Comparison of ENCODE assay signal across 3 cellular contexts in genomic region chr15:85349062-85349461, GRCh38.
A peak's percentile ranks its signal among the peaks of the same experiment; 100 is the strongest.
TF ChIP-seq lines count a peak whose summit lies in the region.
"Not testable (repeated sequence)": the region's sequence is repeated elsewhere in the genome, so short reads cannot be mapped to it uniquely, and the experiment has no call there.

No MANE protein-coding gene starts in this region.

TF ChIP-seq in A549, 52 proteins besides CTCF, POLR2A, EP300 and RAD21:
- TF ChIP-seq CEBPB (IDR thresholded peaks at IDR 0.05): peak in 1 of 2 experiments; percentile 18; a peak in 1 of 4 replicates

TF ChIP-seq in Ishikawa, 13 proteins besides CTCF, POLR2A, EP300 and RAD21:
- peak; percentile 31; the same call in 1 of the 2 replicates for TF ChIP-seq TEAD4 (IDR thresholded peaks at IDR 0.05)
- peak; percentile 67 for TF ChIP-seq CEBPB (IDR thresholded peaks at IDR 0.05)

TF ChIP-seq in HepG2, 621 proteins besides CTCF, POLR2A, EP300 and RAD21 (continues in another document):
- TF ChIP-seq JUND (CRISPR knock-in tag; IDR thresholded peaks at IDR 0.05) (peak; percentile 82), ARNTL (CRISPR knock-in tag; IDR thresholded peaks at IDR 0.05) (0 out of 2 replicates have a peak, but pooled peaks have one; percentile 47), TFAP4 (IDR thresholded peaks at IDR 0.05; ENCODE audit: borderline replicate concordance, low read depth) (peak; percentile 93), ZMYM3 (CRISPR knock-in tag; IDR thresholded peaks at IDR 0.05) (peak; percentile 65; the same call in 1 of the 2 replicates), PHF21A (CRISPR knock-in tag; IDR thresholded peaks at IDR 0.05) (0 out of 2 replicates have a peak, but pooled peaks have one; percentile 26), CEBPB (IDR thresholded peaks at IDR 0.05; ENCODE audit: borderline replicate concordance, low read depth, low read length) (peak; percentile 91), JUN (CRISPR knock-in tag; IDR thresholded peaks at IDR 0.05) (peak; percentile 95), SALL1 (CRISPR knock-in tag; IDR thresholded peaks at IDR 0.05) (peak; percentile 92), SKI (IDR thresholded peaks at IDR 0.05; ENCODE audit: partially characterized antibody) (peak; percentile 50), BCL6 (CRISPR knock-in tag; IDR thresholded peaks at IDR 0.05) (peak; percentile 53; the same call in 1 of the 2 replicates), ZNF691 (CRISPR knock-in tag; IDR thresholded peaks at IDR 0.05; ENCODE audit: borderline replicate concordance, low read depth) (peak; percentile 44; the same call in 1 of the 2 replicates), ZNF3 (CRISPR knock-in tag; IDR thresholded peaks at IDR 0.05) (0 out of 2 replicates have a peak, but pooled peaks have one; percentile 29), ESRRA (CRISPR knock-in tag; IDR thresholded peaks at IDR 0.05; ENCODE audit: low read depth) (peak; percentile 83), GABPB1 (CRISPR knock-in tag; IDR thresholded peaks at IDR 0.05) (peak; percentile 34; the same call in 1 of the 2 replicates), HDAC1 (CRISPR knock-in tag; IDR thresholded peaks at IDR 0.05) (peak; percentile 59; the same call in 1 of the 2 replicates), CHD4 (IDR thresholded peaks at IDR 0.05; ENCODE audit: borderline replicate concordance, low read length) (peak; percentile 44; the same call in 1 of the 2 replicates), HMG20A (CRISPR knock-in tag; IDR thresholded peaks at IDR 0.05; ENCODE audit: borderline replicate concordance) (peak; percentile 69; the same call in 1 of the 2 replicates), TGIF2 (CRISPR knock-in tag; IDR thresholded peaks at IDR 0.05) (peak; percentile 54), FOXP1 (IDR thresholded peaks at IDR 0.05) (peak; percentile 45; the same call in 1 of the 2 replicates), FOXP1 (CRISPR knock-in tag; IDR thresholded peaks at IDR 0.05) (peak; percentile 76; the same call in 1 of the 2 replicates), FOXK1 (CRISPR knock-in tag; IDR thresholded peaks at IDR 0.05; ENCODE audit: borderline replicate concordance, low read depth) (peak; percentile 81; the same call in 1 of the 2 replicates), HBP1 (CRISPR knock-in tag; IDR thresholded peaks at IDR 0.05; ENCODE audit: low read depth) (peak; percentile 60; the same call in 1 of the 2 replicates), ATF7 (CRISPR knock-in tag; IDR thresholded peaks at IDR 0.05) (peak; percentile 87; the same call in 1 of the 2 replicates), MEF2D (CRISPR knock-in tag; IDR thresholded peaks at IDR 0.05) (0 out of 2 replicates have a peak, but pooled peaks have one; percentile 25), HOXD1 (CRISPR knock-in tag; IDR thresholded peaks at IDR 0.05) (0 out of 2 replicates have a peak, but pooled peaks have one; percentile 27), FOXP4 (CRISPR knock-in tag; IDR thresholded peaks at IDR 0.05) (peak; percentile 82), ATF2 (CRISPR knock-in tag; IDR thresholded peaks at IDR 0.05) (peak; percentile 54; the same call in 1 of the 2 replicates), ZNF12 (CRISPR knock-in tag; IDR thresholded peaks at IDR 0.05) (0 out of 2 replicates have a peak, but pooled peaks have one; percentile 15), LCORL (CRISPR knock-in tag; IDR thresholded peaks at IDR 0.05) (peak; percentile 85), TCF12 (CRISPR knock-in tag; IDR thresholded peaks at IDR 0.05) (0 out of 2 replicates have a peak, but pooled peaks have one; percentile 48), TARDBP (CRISPR knock-in tag; IDR thresholded peaks at IDR 0.05) (peak; percentile 30; the same call in 1 of the 2 replicates), ELF3 (CRISPR knock-in tag; IDR thresholded peaks at IDR 0.05) (peak; percentile 76), MYC (CRISPR knock-in tag; IDR thresholded peaks at IDR 0.05; ENCODE audit: borderline replicate concordance) (0 out of 2 replicates have a peak, but pooled peaks have one; percentile 23), ZNF292 (CRISPR knock-in tag; IDR thresholded peaks at IDR 0.05; ENCODE audit: borderline replicate concordance, low read depth) (peak; percentile 73; the same call in 1 of the 2 replicates), ZNF646 (CRISPR knock-in tag; IDR thresholded peaks at IDR 0.05) (peak; percentile 95), NR2F1 (CRISPR knock-in tag; IDR thresholded peaks at IDR 0.05) (peak; percentile 60 to 79; a peak in 3 of 4 replicates), TRIM24 (CRISPR knock-in tag; IDR thresholded peaks at IDR 0.05) (0 out of 2 replicates have a peak, but pooled peaks have one; percentile 71), TCF7 (IDR thresholded peaks at IDR 0.05; ENCODE audit: low read depth) (peak; percentile 21; the same call in 1 of the 2 replicates), JUNB (CRISPR knock-in tag; IDR thresholded peaks at IDR 0.05; ENCODE audit: borderline replicate concordance) (peak; percentile 83), CREM (IDR thresholded peaks at IDR 0.05) (peak; percentile 54; the same call in 1 of the 2 replicates), GATAD1 (CRISPR knock-in tag; IDR thresholded peaks at IDR 0.05) (peak; percentile 39; the same call in 1 of the 2 replicates)
- TF ChIP-seq, protein P1, sequence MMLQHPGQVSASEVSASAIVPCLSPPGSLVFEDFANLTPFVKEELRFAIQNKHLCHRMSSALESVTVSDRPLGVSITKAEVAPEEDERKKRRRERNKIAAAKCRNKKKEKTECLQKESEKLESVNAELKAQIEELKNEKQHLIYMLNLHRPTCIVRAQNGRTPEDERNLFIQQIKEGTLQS (CRISPR knock-in tag; IDR thresholded peaks at IDR 0.05): peak; percentile 76
- TF ChIP-seq, protein P2, sequence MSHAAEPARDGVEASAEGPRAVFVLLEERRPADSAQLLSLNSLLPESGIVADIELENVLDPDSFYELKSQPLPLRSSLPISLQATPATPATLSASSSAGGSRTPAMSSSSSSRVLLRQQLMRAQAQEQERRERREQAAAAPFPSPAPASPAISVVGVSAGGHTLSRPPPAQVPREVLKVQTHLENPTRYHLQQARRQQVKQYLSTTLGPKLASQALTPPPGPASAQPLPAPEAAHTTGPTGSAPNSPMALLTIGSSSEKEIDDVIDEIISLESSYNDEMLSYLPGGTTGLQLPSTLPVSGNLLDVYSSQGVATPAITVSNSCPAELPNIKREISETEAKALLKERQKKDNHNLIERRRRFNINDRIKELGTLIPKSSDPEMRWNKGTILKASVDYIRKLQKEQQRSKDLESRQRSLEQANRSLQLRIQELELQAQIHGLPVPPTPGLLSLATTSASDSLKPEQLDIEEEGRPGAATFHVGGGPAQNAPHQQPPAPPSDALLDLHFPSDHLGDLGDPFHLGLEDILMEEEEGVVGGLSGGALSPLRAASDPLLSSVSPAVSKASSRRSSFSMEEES (CRISPR knock-in tag; IDR thresholded peaks at IDR 0.05): peak; percentile 47; the same call in 1 of the 2 replicates
- TF ChIP-seq ATF7 (IDR thresholded peaks at IDR 0.05); LCORL (IDR thresholded peaks at IDR 0.05); TCF12 (IDR thresholded peaks at IDR 0.05); CREM (CRISPR knock-in tag; IDR thresholded peaks at IDR 0.05): not testable (repeated sequence)
- TF ChIP-seq, protein P3, sequence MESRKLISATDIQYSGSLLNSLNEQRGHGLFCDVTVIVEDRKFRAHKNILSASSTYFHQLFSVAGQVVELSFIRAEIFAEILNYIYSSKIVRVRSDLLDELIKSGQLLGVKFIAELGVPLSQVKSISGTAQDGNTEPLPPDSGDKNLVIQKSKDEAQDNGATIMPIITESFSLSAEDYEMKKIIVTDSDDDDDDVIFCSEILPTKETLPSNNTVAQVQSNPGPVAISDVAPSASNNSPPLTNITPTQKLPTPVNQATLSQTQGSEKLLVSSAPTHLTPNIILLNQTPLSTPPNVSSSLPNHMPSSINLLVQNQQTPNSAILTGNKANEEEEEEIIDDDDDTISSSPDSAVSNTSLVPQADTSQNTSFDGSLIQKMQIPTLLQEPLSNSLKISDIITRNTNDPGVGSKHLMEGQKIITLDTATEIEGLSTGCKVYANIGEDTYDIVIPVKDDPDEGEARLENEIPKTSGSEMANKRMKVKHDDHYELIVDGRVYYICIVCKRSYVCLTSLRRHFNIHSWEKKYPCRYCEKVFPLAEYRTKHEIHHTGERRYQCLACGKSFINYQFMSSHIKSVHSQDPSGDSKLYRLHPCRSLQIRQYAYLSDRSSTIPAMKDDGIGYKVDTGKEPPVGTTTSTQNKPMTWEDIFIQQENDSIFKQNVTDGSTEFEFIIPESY (CRISPR knock-in tag; IDR thresholded peaks at IDR 0.05): 0 out of 2 replicates have a peak, but pooled peaks have one; percentile 13
